Comparison of ENCODE assay signal across 8 cellular contexts in genomic region chr16:7025616-7026190, GRCh38.
DNase-seq lines count a peak whose midpoint lies in the region; ATAC-seq, FAIRE-seq and TF ChIP-seq lines count a peak whose summit lies in the region.

No MANE protein-coding gene starts in this region.

- FAIRE-seq in GM12878 (lab: Jason Lieb, UNC): no peak

- H3K36me3 ChIP-seq in GM12878 (ENCODE audit: control insufficient read depth in 2 of 2, insufficient read depth in 2 of 2, low read length in 1 of 2): no peaks in the 10 kb centered on the region
- H3K36me3 ChIP-seq in lower lobe of right lung: no peaks in the 10 kb centered on the region

- no peaks in the 10 kb centered on the region for H3K9me3 ChIP-seq in H9 (ENCODE audit: control insufficient read depth, low read depth, low read length)
- no peaks in the 10 kb centered on the region for H3K9me3 ChIP-seq in GM12878 (replicated peaks; ENCODE audit: control insufficient read depth, insufficient read depth, low read length)
- H3K9me3 ChIP-seq in lower lobe of right lung: peaks cover 5% of the 10 kb centered on the region
- H3K9me3 ChIP-seq in CD4-positive, alpha-beta T cell (ENCODE audit: control insufficient read depth, low read length): peaks cover 14% of the 10 kb centered on the region

- H3K4me3 Mint-ChIP-seq in H9: no peak overlapping the region
- no peak overlapping the region for H3K4me3 Mint-ChIP-seq in CD4-positive, alpha-beta T cell

- H3K14ac ChIP-seq in H9 (ENCODE audit: insufficient read depth, low read length): no peak overlapping the region

- no peak overlapping the region for H2BK15ac ChIP-seq in H9 (ENCODE audit: low read depth, low read length)

- H2AK5ac ChIP-seq in H9 (ENCODE audit: insufficient read length, low read length): no peak overlapping the region

- H2BK12ac ChIP-seq in H9 (ENCODE audit: insufficient read length, low read depth, low read length): no peak overlapping the region

- no peak overlapping the region for H2AFZ ChIP-seq in H9 (ENCODE audit: low read length)
- no peak overlapping the region for H2AFZ ChIP-seq in GM12878 (ENCODE audit: control insufficient read depth, low read depth, low read length)

- H3K27ac Mint-ChIP-seq in H9: no peak overlapping the region
- H3K27ac Mint-ChIP-seq in CD4-positive, alpha-beta T cell: no peak overlapping the region

- no TSS peak for BruUV-seq in GM12878 (replicated peaks; lab: Mats Ljungman, UMichigan)

- no peak overlapping the region for H3T11ph ChIP-seq in H9 (ENCODE audit: low read length)

- no peak for TF ChIP-seq EP300 in GM12878 (IDR thresholded peaks at IDR 0.05; ENCODE audit: borderline replicate concordance in 1 of 2, control insufficient read depth in 1 of 2, low read depth in 2 of 2, low read length in 2 of 2)

- H3K4me3 ChIP-seq in GM12878 (no peak overlapping the region), lower lobe of right lung (no peak overlapping the region)

- no peak overlapping the region for H4K5ac ChIP-seq in H9 (ENCODE audit: insufficient read length, low read depth, low read length)

- H4K20me1 ChIP-seq in H9 (ENCODE audit: control insufficient read depth, insufficient read depth, insufficient read length): no peaks in the 10 kb centered on the region
- H4K20me1 ChIP-seq in GM12878 (ENCODE audit: control insufficient read depth, insufficient read depth): no peaks in the 10 kb centered on the region

- H3K9me3 Mint-ChIP-seq in H9: no peaks in the 10 kb centered on the region; a peak in 1 of 5 replicates
- H3K9me3 Mint-ChIP-seq in CD4-positive, alpha-beta T cell: peaks cover 8% of the 10 kb centered on the region

- no peak overlapping the region for H3K56ac ChIP-seq in H9 (ENCODE audit: insufficient read length, low read depth, low read length)

- CTCF ChIA-PET in GM12878 (lab: Yijun Ruan, JAX): interaction anchor here (0.9 to 1.2 kb wide), 4 partner anchors 8 to 1149 kb away, joined by 3 read pairs; no protein-coding TSS in a partner anchor
- CTCF ChIA-PET in CD4-positive, alpha-beta T cell (lab: Charles Lee): interaction anchor here (0.6 kb wide), 2 partner anchors 31 to 88 kb away, joined by 3 to 4 read pairs; no protein-coding TSS in a partner anchor

- no peak overlapping the region for H2BK120ac ChIP-seq in H9 (ENCODE audit: low read depth, low read length, poor library complexity, severe bottlenecking)

- H2BK5ac ChIP-seq in H9 (ENCODE audit: insufficient read length, low read length): no peak overlapping the region

- H3K4me2 ChIP-seq in H9 (ENCODE audit: insufficient read depth, insufficient read length, low read length) (no peak overlapping the region), GM12878 (ENCODE audit: control insufficient read depth, insufficient read depth) (no peak overlapping the region)

- TF ChIP-seq RAD21 in GM12878 (IDR thresholded peaks at IDR 0.05; ENCODE audit: insufficient read depth, low read depth, low read length): peak; percentile 33; the same call in 1 of the 2 replicates

- H4K91ac ChIP-seq in H9 (ENCODE audit: insufficient read length, low read depth, low read length): no peak overlapping the region

- RAD21 ChIA-PET in GM12878 (lab: Charles Lee; ENCODE audit: unreplicated experiment): no interaction called here

- peak; percentile 87 for TF ChIP-seq CTCF in H9 (conservative IDR thresholded peaks at IDR 0.05)
- peak; percentile 22 to 46 (median 41); a peak in 3 of 6 replicates for TF ChIP-seq CTCF in GM12878 (IDR thresholded peaks at IDR 0.05 in 2 of 3, conservative IDR thresholded peaks at IDR 0.05 in 1 of 3; ENCODE audit: control insufficient read depth in 2 of 3, extremely low read depth in 1 of 3, insufficient read depth in 1 of 3, low read depth in 3 of 3, low read length in 3 of 3)
- TF ChIP-seq CTCF in lower lobe of right lung (IDR thresholded peaks at IDR 0.05): peak; percentile 56
- no peak for TF ChIP-seq CTCF in CD4-positive, alpha-beta T cell (IDR thresholded peaks at IDR 0.05)

- no peak overlapping the region for H3K23ac ChIP-seq in H9 (ENCODE audit: insufficient read length, low read depth, low read length)

- no peaks in the 10 kb centered on the region for H3K79me1 ChIP-seq in H9 (ENCODE audit: insufficient read depth, low read depth, low read length, poor library complexity, severe bottlenecking)

- in situ Hi-C loops in GM12878 (cut with MboI): no loop called here

- no peak overlapping the region for H3K18ac ChIP-seq in H9 (ENCODE audit: insufficient read length, low read depth, low read length)

- no peaks in the 10 kb centered on the region; the same call in 1 of the 2 replicates for H3K27me3 Mint-ChIP-seq in H9 (ENCODE audit: low read depth)
- no peaks in the 10 kb centered on the region for H3K27me3 Mint-ChIP-seq in CD4-positive, alpha-beta T cell

- H3K27ac ChIP-seq in H9 (ENCODE audit: insufficient read length, low read depth, low read length) (no peak overlapping the region), GM12878 (ENCODE audit: control insufficient read depth, insufficient read depth) (no peak overlapping the region), lower lobe of right lung (no peak overlapping the region)
- H3K27ac ChIP-seq in CD4-positive, alpha-beta T cell (ENCODE audit: low read depth, low read length): no peak overlapping the region

- POLR2A ChIA-PET in GM12878 (lab: Charles Lee): no interaction called here
- POLR2A ChIA-PET in CD4-positive, alpha-beta T cell (lab: Charles Lee): no interaction called here

- H3K79me2 ChIP-seq in H9 (ENCODE audit: insufficient read depth, low read length) (no peaks in the 10 kb centered on the region), GM12878 (ENCODE audit: control insufficient read depth, insufficient read depth, low read length) (no peaks in the 10 kb centered on the region)

- no peaks in the 10 kb centered on the region for H3K23me2 ChIP-seq in H9 (ENCODE audit: insufficient read length, low read depth, low read length, poor library complexity, severe bottlenecking)

- H3K27me3 ChIP-seq in H9 (ENCODE audit: insufficient read depth, low read length): no peaks in the 10 kb centered on the region
- H3K27me3 ChIP-seq in GM12878 (replicated peaks in 1 of 2; ENCODE audit: control insufficient read depth in 2 of 2, insufficient read depth in 2 of 2, low read length in 1 of 2): no peaks in the 10 kb centered on the region
- no peaks in the 10 kb centered on the region for H3K27me3 ChIP-seq in lower lobe of right lung (ENCODE audit: low read depth)
- no peaks in the 10 kb centered on the region for H3K27me3 ChIP-seq in CD4-positive, alpha-beta T cell (ENCODE audit: control insufficient read depth, insufficient read depth, low read length)

- H3K4ac ChIP-seq in H9 (ENCODE audit: low read depth, low read length): no peak overlapping the region

- no peaks in the 10 kb centered on the region; a peak in 1 of 7 replicates for H3K36me3 Mint-ChIP-seq in H9 (ENCODE audit: insufficient read depth in 1 of 3, low read depth in 3 of 3)
- H3K36me3 Mint-ChIP-seq in CD4-positive, alpha-beta T cell (ENCODE audit: low read depth): no peaks in the 10 kb centered on the region

- DNase-seq in D341Med (ENCODE audit: low spot score): peak; percentile 87
- peak; percentile 89 for DNase-seq in H9
- peak; percentile 70 for DNase-seq in NCI-H748 (lab: John Stamatoyannopoulos, UW; ENCODE audit: unreplicated experiment)
- DNase-seq in GM12878 (ENCODE audit: low read depth, low spot score): no peak
- DNase-seq in lower lobe of right lung: peak; percentile 71
- DNase-seq in superior temporal gyrus (ENCODE audit: extremely low spot score): peak; percentile 82
- no peak for DNase-seq in CD4-positive, alpha-beta T cell

- intact Hi-C loops in GM12878 (cut with micrococcal nuclease; ENCODE audit: unreplicated experiment) (loop anchor here (5.0 kb wide), 1 partner anchor 1147 kb away; no protein-coding TSS in a partner anchor), lower lobe of right lung (cut with DNase I) (no loop called here)
- intact Hi-C loops in CD4-positive, alpha-beta T cell (cut with DNase I, micrococcal nuclease): no loop called here

- no peak overlapping the region for H2BK20ac ChIP-seq in H9 (ENCODE audit: low read depth, low read length, poor library complexity, severe bottlenecking)

- H4K8ac ChIP-seq in H9 (replicated peaks; ENCODE audit: insufficient read length, low read depth, low read length): no peak overlapping the region

- no peak for TF ChIP-seq POLR2A in GM12878 (IDR thresholded peaks at IDR 0.05; ENCODE audit: low read depth, low read length)

- SMC1A ChIA-PET in GM12878 (lab: Charles Lee; ENCODE audit: uncharacterized antibody, unreplicated experiment): no interaction called here

- WGBS in H9 (ENCODE audit: extremely low coverage, insufficient read length, low lambda C conversion rate): no CpG with 5 or more reads among the region's 7 CpGs
- WGBS in GM12878 (ENCODE audit: insufficient coverage, insufficient replicate concordance, low lambda C conversion rate, missing lambda C conversion rate): 32% methylated on average over 7 of the region's 7 CpGs

- H3K9ac ChIP-seq in H9 (ENCODE audit: extremely low read depth, insufficient read length, low read length) (no peak overlapping the region), GM12878 (ENCODE audit: control insufficient read depth, insufficient read depth, low read length) (no peak overlapping the region)

- H3K4me1 Mint-ChIP-seq in H9: peaks cover 21 to 22% of the 10 kb centered on the region in 2 experiments
- H3K4me1 Mint-ChIP-seq in CD4-positive, alpha-beta T cell (ENCODE audit: low read depth): no peaks in the 10 kb centered on the region

- peak; percentile 50; the same call in 1 of the 3 replicates for ATAC-seq in GM12878
- peak; percentile 61 to 71 for ATAC-seq in lower lobe of right lung
- ATAC-seq in CD4-positive, alpha-beta T cell (ENCODE audit: poor library complexity): no peak
- no peak for ATAC-seq in HG03571 (IDR thresholded peaks at IDR 0.05; ENCODE audit: unreplicated experiment)

- H3K4me1 ChIP-seq in H9 (ENCODE audit: insufficient read depth, low read length): no peaks in the 10 kb centered on the region
- H3K4me1 ChIP-seq in GM12878 (ENCODE audit: control insufficient read depth, insufficient read depth, low read length): no peaks in the 10 kb centered on the region
- H3K4me1 ChIP-seq in lower lobe of right lung: no peaks in the 10 kb centered on the region

TF ChIP-seq in GM12878, 131 proteins besides CTCF, POLR2A, EP300 and RAD21:
- TF ChIP-seq YY1 (IDR thresholded peaks at IDR 0.05; ENCODE audit: low read depth, low read length): peak; percentile 46; the same call in 1 of the 2 replicates
- TF ChIP-seq SUPT20H (IDR thresholded peaks at IDR 0.05; ENCODE audit: borderline replicate concordance, control insufficient read depth, low read depth, low read length): no peak
- TF ChIP-seq SMC3 (IDR thresholded peaks at IDR 0.05; ENCODE audit: borderline replicate concordance, low read length): peak; percentile 19; the same call in 1 of the 2 replicates
- TF ChIP-seq KDM1A (IDR thresholded peaks at IDR 0.05; ENCODE audit: borderline replicate concordance): no peak

Comparison
In these comparisons a context has a peak if more than half of its experiments do, and no peak if none do; other contexts are left out.
1. DNase-seq: peak in D341Med (single experiment), H9 (single experiment), NCI-H748 (single experiment), lower lobe of right lung (single experiment) and superior temporal gyrus (single experiment); none in GM12878 (single experiment) and CD4-positive, alpha-beta T cell (0 of 10).
2. ATAC-seq: peak in GM12878 (single experiment) and lower lobe of right lung (2 of 2); none in CD4-positive, alpha-beta T cell (single experiment) and HG03571 (single experiment).